8 cellular contexts compared by ENCODE assay signal in genomic region chr1:239951518-239952130, GRCh38.
DNase-seq lines count a peak whose midpoint lies in the region; ATAC-seq and TF ChIP-seq lines count a peak whose summit lies in the region.

No MANE protein-coding gene starts in this region.

- ATAC-seq in HG03354 (IDR thresholded peaks at IDR 0.05; ENCODE audit: poor library complexity, severe bottlenecking, unreplicated experiment), result peak; percentile 74
- ATAC-seq in activated CD8-positive, alpha-beta memory T cell treated with anti-CD3 and anti-CD28 coated beads, Interleukin-2, amount 10 ng/mL, durations not matched to agents 7 days and 5 days, result no peak

- no peaks in the 10 kb centered on the region for H3K27me3 Mint-ChIP-seq in activated CD8-positive, alpha-beta memory T cell treated with anti-CD3 and anti-CD28 coated beads, Interleukin-2, amount 10 ng/mL, durations not matched to agents 7 days and 5 days

- H3K4me3 Mint-ChIP-seq in activated CD8-positive, alpha-beta memory T cell treated with anti-CD3 and anti-CD28 coated beads, Interleukin-2, amount 10 ng/mL, durations not matched to agents 7 days and 5 days, result no peak overlapping the region

- peak; percentile 53; the same call in 1 of the 2 replicates for TF ChIP-seq CTCF in GM12875 (IDR thresholded peaks at IDR 0.05; ENCODE audit: borderline replicate concordance, insufficient read depth, low read depth, low read length)

- no peak overlapping the region for H3K4me3 ChIP-seq in GM12875 (ENCODE audit: low read depth, low read length)

- no peaks in the 10 kb centered on the region for H3K9me3 Mint-ChIP-seq in activated CD8-positive, alpha-beta memory T cell treated with anti-CD3 and anti-CD28 coated beads, Interleukin-2, amount 10 ng/mL, durations not matched to agents 7 days and 5 days (ENCODE audit: low read depth)

- H3K36me3 Mint-ChIP-seq in activated CD8-positive, alpha-beta memory T cell treated with anti-CD3 and anti-CD28 coated beads, Interleukin-2, amount 10 ng/mL, durations not matched to agents 7 days and 5 days, result no peaks in the 10 kb centered on the region

- in situ Hi-C loops in ACHN (cut with HindIII; ENCODE audit: low pct_ligation_motif_present, low pct_unique_long_range_greater_than_20kb, low sequenced_read_pairs), result no loop called here

- no peaks in the 10 kb centered on the region for H3K4me1 Mint-ChIP-seq in activated CD8-positive, alpha-beta memory T cell treated with anti-CD3 and anti-CD28 coated beads, Interleukin-2, amount 10 ng/mL, durations not matched to agents 7 days and 5 days

- DNase-seq in ACHN, result peak; percentile 77
- DNase-seq in NCI-H748 (lab: John Stamatoyannopoulos, UW; ENCODE audit: unreplicated experiment), result peak; percentile 60
- peak; percentile 59 for DNase-seq in activated CD8-positive, alpha-beta memory T cell treated with anti-CD3 and anti-CD28 coated beads, Interleukin-2, amount 10 ng/mL, durations not matched to agents 7 days and 5 days
- DNase-seq in fibroblast of peridontal ligament (ENCODE audit: extremely low read depth), result peak; percentile 85
- DNase-seq in nucleus accumbens (lab: John Stamatoyannopoulos, UW), result peak in 33 of 56 donors; percentile 6 to 86 (median 32)
- DNase-seq in 8988T, result no peak

- no peak overlapping the region for H3K27ac Mint-ChIP-seq in activated CD8-positive, alpha-beta memory T cell treated with anti-CD3 and anti-CD28 coated beads, Interleukin-2, amount 10 ng/mL, durations not matched to agents 7 days and 5 days

- CTCF ChIA-PET in activated CD8-positive, alpha-beta memory T cell treated with anti-CD3 and anti-CD28 coated beads, Interleukin-2, amount 10 ng/mL, durations not matched to agents 7 days and 5 days (lab: Charles Lee), result interaction anchor here (0.7 to 3.3 kb wide), 9 partner anchors 11 to 198 kb away, joined by 3 to 19 read pairs (median 3); no protein-coding TSS in a partner anchor
